In genomic region chr14:64680675-64681060, GRCh38 we compare ENCODE assay signal across 14 cellular contexts. TPM values are rescaled to one million over a fixed set of nuclear protein-coding genes. Genes with fewer than 3 reads are reported as not detected.
DNase-seq lines count a peak whose midpoint lies in the region; TF ChIP-seq lines count a peak whose summit lies in the region.
"Had no signal": no experiment of that assay in that cellular context is flagged by ENCODE, and none has a peak within 500 bp of the region (broad histone marks: within the 10 kb centered on the region; RNA-seq: fewer than 3 reads in every experiment).

No MANE protein-coding gene starts in this region.

- H3K4me3 ChIP-seq in esophagus squamous epithelium (no peak overlapping the region), prostate gland (no peak overlapping the region)
- H3K4me3 ChIP-seq: SJSA1 had no signal

- H3K36me3 ChIP-seq in esophagus squamous epithelium (no peaks in the 10 kb centered on the region), prostate gland (no peaks in the 10 kb centered on the region)
- H3K36me3 ChIP-seq: SJSA1 had no signal

- no peak for TF ChIP-seq POLR2A in esophagus squamous epithelium (IDR thresholded peaks at IDR 0.05)
- TF ChIP-seq POLR2A in prostate gland (IDR thresholded peaks at IDR 0.05) = no peak

- peaks cover 2% of the 10 kb centered on the region for H3K27me3 Mint-ChIP-seq in T-helper 2 cell treated with Interferon-gamma antibody and Interleukin-4, amounts not matched to agents 5 μg/mL and 100 μg/mL, for 36 hours (ENCODE audit: low read depth)
- H3K27me3 Mint-ChIP-seq in type B pancreatic cell = no peaks in the 10 kb centered on the region
- H3K27me3 Mint-ChIP-seq in activated naive CD8-positive, alpha-beta T cell treated with anti-CD3 and anti-CD28 coated beads for 36 hours = no peaks in the 10 kb centered on the region
- H3K27me3 Mint-ChIP-seq: CD4-positive, alpha-beta T cell had no signal

- H3K9me3 Mint-ChIP-seq in T-helper 2 cell treated with Interferon-gamma antibody and Interleukin-4, amounts not matched to agents 5 μg/mL and 100 μg/mL, for 36 hours = no peaks in the 10 kb centered on the region
- H3K9me3 Mint-ChIP-seq in type B pancreatic cell = no peaks in the 10 kb centered on the region
- no peaks in the 10 kb centered on the region for H3K9me3 Mint-ChIP-seq in activated naive CD8-positive, alpha-beta T cell treated with anti-CD3 and anti-CD28 coated beads for 36 hours
- H3K9me3 Mint-ChIP-seq: CD4-positive, alpha-beta T cell had no signal

- WGBS in esophagus squamous epithelium, 2 donors = 50 to 55% methylated on average over 3 to 4 of the region's 4 CpGs
- 70% methylated on average over 4 of the region's 4 CpGs for WGBS in prostate gland

- H3K36me3 Mint-ChIP-seq in T-helper 2 cell treated with Interferon-gamma antibody and Interleukin-4, amounts not matched to agents 5 μg/mL and 100 μg/mL, for 36 hours (ENCODE audit: low read depth) = peaks cover 2% of the 10 kb centered on the region
- H3K36me3 Mint-ChIP-seq in type B pancreatic cell = no peaks in the 10 kb centered on the region
- H3K36me3 Mint-ChIP-seq in activated naive CD8-positive, alpha-beta T cell treated with anti-CD3 and anti-CD28 coated beads for 36 hours = no peaks in the 10 kb centered on the region

- peak overlapping the region; percentile 44 for H3K27ac Mint-ChIP-seq in T-helper 2 cell treated with Interferon-gamma antibody and Interleukin-4, amounts not matched to agents 5 μg/mL and 100 μg/mL, for 36 hours
- peak overlapping the region; percentile 90 for H3K27ac Mint-ChIP-seq in type B pancreatic cell
- no peak overlapping the region for H3K27ac Mint-ChIP-seq in activated naive CD8-positive, alpha-beta T cell treated with anti-CD3 and anti-CD28 coated beads for 36 hours
- H3K27ac Mint-ChIP-seq: CD4-positive, alpha-beta T cell had no signal

- H3K27ac ChIP-seq in esophagus squamous epithelium = peak overlapping the region; percentile 81 to 91 (median 87)
- H3K27ac ChIP-seq in prostate gland = peak overlapping the region; percentile 68
- H3K27ac ChIP-seq: SJSA1 had no signal

- intact Hi-C loops in esophagus squamous epithelium (cut with DNase I) = no loop called here
- intact Hi-C loops in prostate gland (cut with DNase I) = no loop called here

- peaks cover 14% of the 10 kb centered on the region for H3K4me1 Mint-ChIP-seq in T-helper 2 cell treated with Interferon-gamma antibody and Interleukin-4, amounts not matched to agents 5 μg/mL and 100 μg/mL, for 36 hours (ENCODE audit: low read depth)
- H3K4me1 Mint-ChIP-seq in type B pancreatic cell (ENCODE audit: unreplicated experiment) = peaks cover 35% of the 10 kb centered on the region
- no peaks in the 10 kb centered on the region for H3K4me1 Mint-ChIP-seq in activated naive CD8-positive, alpha-beta T cell treated with anti-CD3 and anti-CD28 coated beads for 36 hours

- no peak overlapping the region for H3K4me3 Mint-ChIP-seq in T-helper 2 cell treated with Interferon-gamma antibody and Interleukin-4, amounts not matched to agents 5 μg/mL and 100 μg/mL, for 36 hours
- no peak overlapping the region for H3K4me3 Mint-ChIP-seq in type B pancreatic cell
- no peak overlapping the region for H3K4me3 Mint-ChIP-seq in activated naive CD8-positive, alpha-beta T cell treated with anti-CD3 and anti-CD28 coated beads for 36 hours
- H3K4me3 Mint-ChIP-seq: CD4-positive, alpha-beta T cell had no signal

- TF ChIP-seq CTCF in esophagus squamous epithelium (IDR thresholded peaks at IDR 0.05) (no peak), prostate gland (IDR thresholded peaks at IDR 0.05) (no peak), type B pancreatic cell (conservative IDR thresholded peaks at IDR 0.05) (no peak)

- H3K9me3 ChIP-seq in esophagus squamous epithelium = no peaks in the 10 kb centered on the region
- H3K9me3 ChIP-seq in prostate gland = no peaks in the 10 kb centered on the region
- H3K9me3 ChIP-seq: SJSA1 had no signal

- peaks cover 38 to 66% (median 38%) of the 10 kb centered on the region in 3 donors for H3K4me1 ChIP-seq in esophagus squamous epithelium
- no peaks in the 10 kb centered on the region for H3K4me1 ChIP-seq in prostate gland (replicated peaks)

- DNase-seq in T-helper 2 cell treated with Interferon-gamma antibody and Interleukin-4, amounts not matched to agents 5 μg/mL and 100 μg/mL, for 36 hours (ENCODE audit: low spot score) = no peak
- DNase-seq in T-helper 2 cell (no peak), esophagus squamous epithelium (lab: John Stamatoyannopoulos, UW) (no peak), prostate gland (ENCODE audit: low spot score) (no peak), type B pancreatic cell (ENCODE audit: extremely low spot score, unreplicated experiment) (no peak), inferior parietal cortex (ENCODE audit: extremely low spot score) (no peak)
- DNase-seq in activated naive CD8-positive, alpha-beta T cell treated with anti-CD3 and anti-CD28 coated beads for 36 hours = no peak
- DNase-seq in effector CD4-positive, alpha-beta T cell = no peak
- DNase-seq: 8988T; activated naive CD4-positive, alpha-beta T cell treated with Interleukin-2 at 50 U/mL for 16 hours; CD4-positive, alpha-beta T cell; stimulated activated CD4-positive, alpha-beta T cell treated with anti-CD3 and anti-CD28 coated beads, Interleukin-1b, Interleukin-23, amount 100 ng/mL, for 48 hours; stimulated activated CD8-positive, alpha-beta memory T cell treated with anti-CD3 and anti-CD28 coated beads, Interleukin-4, amount 100 ng/mL, for 48 hours had no signal

- H3K27me3 ChIP-seq in esophagus squamous epithelium = no peaks in the 10 kb centered on the region
- H3K27me3 ChIP-seq in prostate gland (replicated peaks; ENCODE audit: insufficient read depth) = no peaks in the 10 kb centered on the region
- H3K27me3 ChIP-seq: SJSA1 had no signal

RNA-seq across cellular contexts. Expression of gene PLEKHG3, which starts 23.6 kb away (rescaled TPM):
- 10 to 100 TPM; 44.6 to 87.8 (median 60.8) TPM for total RNA-seq in esophagus squamous epithelium
- total RNA-seq in prostate gland = 10 to 100 TPM; 57.8 to 69.7 TPM
- total RNA-seq in type B pancreatic cell (ENCODE audit: low replicate concordance) = 64.7 and 83.9 TPM in 2 replicates
- total RNA-seq in activated naive CD8-positive, alpha-beta T cell treated with anti-CD3 and anti-CD28 coated beads for 36 hours = under 1 TPM in 1 of 2 experiments, not detected in 1; 0.12 TPM

Comparison
In these comparisons a context has a peak if more than half of its experiments do, and no peak if none do; other contexts are left out.
1. RNA of gene PLEKHG3, which starts 23.6 kb away (total RNA-seq): 44.6 to 87.8 TPM in esophagus squamous epithelium, 57.8 to 69.7 TPM in prostate gland and 64.7 to 83.9 TPM in type B pancreatic cell; 0.12 TPM in activated naive CD8-positive, alpha-beta T cell treated with anti-CD3 and anti-CD28 coated beads for 36 hours; every median in the first group is over 10 times any median in the second.